In genomic region chr7:134420509-134421125, GRCh38 we compare ENCODE assay signal across 8 cellular contexts. TPM values are rescaled to one million over a fixed set of nuclear protein-coding genes. Genes with fewer than 3 reads are reported as not detected.
DNase-seq lines count a peak whose midpoint lies in the region; ATAC-seq, FAIRE-seq and TF ChIP-seq lines count a peak whose summit lies in the region.

No MANE protein-coding gene starts in this region.

- no peaks in the 10 kb centered on the region for H3K9me3 ChIP-seq in kidney (ENCODE audit: control insufficient read depth in 1 of 2, low read length in 2 of 2)

- POLR2A ChIA-PET in activated CD4-positive, alpha-beta T cell treated with anti-CD3 and anti-CD28 coated beads for 36 hours (lab: Charles Lee), result no interaction called here

- no peak for FAIRE-seq in kidney (lab: Jason Lieb, UNC)

- H3K36me3 Mint-ChIP-seq in activated CD4-positive, alpha-beta T cell treated with anti-CD3 and anti-CD28 coated beads for 36 hours (ENCODE audit: low read depth), result no peaks in the 10 kb centered on the region

- no peak overlapping the region for H3K4me3 ChIP-seq in kidney (ENCODE audit: low read length in 2 of 2)

- TF ChIP-seq CTCF in kidney (IDR thresholded peaks at IDR 0.05; ENCODE audit: borderline replicate concordance, extremely low read depth, insufficient read depth), result peak; percentile 63

- H3K27me3 Mint-ChIP-seq in activated CD4-positive, alpha-beta T cell treated with anti-CD3 and anti-CD28 coated beads for 36 hours, result peaks cover 3% of the 10 kb centered on the region

- CTCF ChIA-PET in activated CD4-positive, alpha-beta T cell treated with anti-CD3 and anti-CD28 coated beads for 36 hours (lab: Charles Lee), result interaction anchor here (0.9 to 2.2 kb wide), 2 partner anchors 12 to 63 kb away, joined by 3 to 6 read pairs; no protein-coding TSS in a partner anchor

- intact Hi-C loops in activated CD4-positive, alpha-beta T cell treated with anti-CD3 and anti-CD28 coated beads for 36 hours (cut with DNase I, micrococcal nuclease), result no loop called here
- intact Hi-C loops in kidney (cut with DNase I), result no loop called here

- no peaks in the 10 kb centered on the region for H3K36me3 ChIP-seq in kidney (ENCODE audit: control insufficient read depth in 1 of 2, insufficient read depth in 2 of 2, low read length in 2 of 2)

- in situ Hi-C loops in T47D (cut with HindIII; ENCODE audit: low pct_unique_long_range_greater_than_20kb, low sequenced_read_pairs), result no loop called here

- ATAC-seq in activated CD4-positive, alpha-beta T cell treated with anti-CD3 and anti-CD28 coated beads for 36 hours, result no peak
- no peak for ATAC-seq in HG03196 (IDR thresholded peaks at IDR 0.05; ENCODE audit: unreplicated experiment)

- H3K4me1 Mint-ChIP-seq in activated CD4-positive, alpha-beta T cell treated with anti-CD3 and anti-CD28 coated beads for 36 hours, result no peaks in the 10 kb centered on the region

- no peak overlapping the region for H3K27ac ChIP-seq in kidney (ENCODE audit: low read depth in 2 of 2, low read length in 2 of 2)

- no peak overlapping the region for H3K9ac ChIP-seq in kidney (ENCODE audit: low read length in 2 of 2)

- H3K4me3 Mint-ChIP-seq in activated CD4-positive, alpha-beta T cell treated with anti-CD3 and anti-CD28 coated beads for 36 hours, result no peak overlapping the region

- no peaks in the 10 kb centered on the region for H3K4me1 ChIP-seq in kidney (ENCODE audit: control insufficient read depth in 1 of 2, insufficient read depth in 1 of 2, low read depth in 1 of 2, low read length in 2 of 2)

- no peak overlapping the region for H3K27ac Mint-ChIP-seq in activated CD4-positive, alpha-beta T cell treated with anti-CD3 and anti-CD28 coated beads for 36 hours

- DNase-seq in activated CD4-positive, alpha-beta T cell treated with anti-CD3 and anti-CD28 coated beads for 36 hours, result peak; percentile 15
- DNase-seq in activated CD4-positive, alpha-beta T cell treated with anti-CD3 and anti-CD28 coated beads, Interleukin-2, amount 50 U/mL, for 4 hours, result no peak
- DNase-seq in NCI-H2196 (lab: John Stamatoyannopoulos, UW; ENCODE audit: unreplicated experiment), result peak; percentile 42
- DNase-seq in T47D (ENCODE audit: low read depth in 1 of 2, low spot score in 1 of 2), result peak; percentile 49 to 75
- DNase-seq in kidney, result no peak
- peak; percentile 53 for DNase-seq in ureter (ENCODE audit: low spot score)
- no peak for DNase-seq in activated CD8-positive, alpha-beta memory T cell treated with anti-CD3 and anti-CD28 coated beads for 24 hours

- H3K9me3 Mint-ChIP-seq in activated CD4-positive, alpha-beta T cell treated with anti-CD3 and anti-CD28 coated beads for 36 hours (ENCODE audit: low read depth), result no peaks in the 10 kb centered on the region

RNA-seq across cellular contexts. Expression of gene AKR1B1, which starts 38.3 kb away (rescaled TPM):
- 100 to 1,000 TPM in 1 of 2 experiments, 10 to 100 TPM in 1; 88.1 to 120 TPM for total RNA-seq in activated CD4-positive, alpha-beta T cell treated with anti-CD3 and anti-CD28 coated beads for 36 hours
- total RNA-seq in kidney (93.8 TPM), ureter (66.6 TPM)
- 183 TPM for polyA plus RNA-seq in kidney (ENCODE audit: insufficient read depth, low read depth, low replicate concordance)

Comparison
In these comparisons a context has a peak if more than half of its experiments do, and no peak if none do; other contexts are left out.
1. DNase-seq: peak in activated CD4-positive, alpha-beta T cell treated with anti-CD3 and anti-CD28 coated beads for 36 hours (single experiment), NCI-H2196 (single experiment), T47D (2 of 2) and ureter (single experiment); none in activated CD4-positive, alpha-beta T cell treated with anti-CD3 and anti-CD28 coated beads, Interleukin-2, amount 50 U/mL, for 4 hours (0 of 2), kidney (single experiment) and activated CD8-positive, alpha-beta memory T cell treated with anti-CD3 and anti-CD28 coated beads for 24 hours (single experiment).